In the genomic region with DNA sequence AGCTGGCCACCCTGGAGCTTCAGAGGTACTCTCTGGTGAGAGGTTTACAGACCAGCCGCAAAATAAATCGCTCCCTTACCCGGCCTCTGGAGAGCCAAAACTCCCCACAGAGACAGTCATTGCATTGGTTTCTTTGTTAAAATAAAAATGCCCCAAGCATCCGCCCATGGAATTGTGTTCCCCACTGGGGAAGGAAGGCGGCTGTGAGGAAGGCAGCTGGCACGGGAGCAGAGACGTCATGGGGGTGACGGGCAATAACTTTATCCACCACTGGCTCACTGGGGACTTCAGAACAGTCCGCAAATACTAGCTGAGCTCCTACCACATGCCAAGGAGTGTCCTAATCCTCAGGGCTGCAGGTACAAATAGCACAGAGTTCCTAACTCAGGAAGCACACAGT, we compare ENCODE assay signal across 1 cellular context.
TF ChIP-seq lines count a peak whose summit lies in the region.

No MANE protein-coding gene starts in this region.

TF ChIP-seq in GM23338, 12 proteins besides CTCF, POLR2A, EP300 and RAD21 (continued from another document):
- TF ChIP-seq, protein P1, sequence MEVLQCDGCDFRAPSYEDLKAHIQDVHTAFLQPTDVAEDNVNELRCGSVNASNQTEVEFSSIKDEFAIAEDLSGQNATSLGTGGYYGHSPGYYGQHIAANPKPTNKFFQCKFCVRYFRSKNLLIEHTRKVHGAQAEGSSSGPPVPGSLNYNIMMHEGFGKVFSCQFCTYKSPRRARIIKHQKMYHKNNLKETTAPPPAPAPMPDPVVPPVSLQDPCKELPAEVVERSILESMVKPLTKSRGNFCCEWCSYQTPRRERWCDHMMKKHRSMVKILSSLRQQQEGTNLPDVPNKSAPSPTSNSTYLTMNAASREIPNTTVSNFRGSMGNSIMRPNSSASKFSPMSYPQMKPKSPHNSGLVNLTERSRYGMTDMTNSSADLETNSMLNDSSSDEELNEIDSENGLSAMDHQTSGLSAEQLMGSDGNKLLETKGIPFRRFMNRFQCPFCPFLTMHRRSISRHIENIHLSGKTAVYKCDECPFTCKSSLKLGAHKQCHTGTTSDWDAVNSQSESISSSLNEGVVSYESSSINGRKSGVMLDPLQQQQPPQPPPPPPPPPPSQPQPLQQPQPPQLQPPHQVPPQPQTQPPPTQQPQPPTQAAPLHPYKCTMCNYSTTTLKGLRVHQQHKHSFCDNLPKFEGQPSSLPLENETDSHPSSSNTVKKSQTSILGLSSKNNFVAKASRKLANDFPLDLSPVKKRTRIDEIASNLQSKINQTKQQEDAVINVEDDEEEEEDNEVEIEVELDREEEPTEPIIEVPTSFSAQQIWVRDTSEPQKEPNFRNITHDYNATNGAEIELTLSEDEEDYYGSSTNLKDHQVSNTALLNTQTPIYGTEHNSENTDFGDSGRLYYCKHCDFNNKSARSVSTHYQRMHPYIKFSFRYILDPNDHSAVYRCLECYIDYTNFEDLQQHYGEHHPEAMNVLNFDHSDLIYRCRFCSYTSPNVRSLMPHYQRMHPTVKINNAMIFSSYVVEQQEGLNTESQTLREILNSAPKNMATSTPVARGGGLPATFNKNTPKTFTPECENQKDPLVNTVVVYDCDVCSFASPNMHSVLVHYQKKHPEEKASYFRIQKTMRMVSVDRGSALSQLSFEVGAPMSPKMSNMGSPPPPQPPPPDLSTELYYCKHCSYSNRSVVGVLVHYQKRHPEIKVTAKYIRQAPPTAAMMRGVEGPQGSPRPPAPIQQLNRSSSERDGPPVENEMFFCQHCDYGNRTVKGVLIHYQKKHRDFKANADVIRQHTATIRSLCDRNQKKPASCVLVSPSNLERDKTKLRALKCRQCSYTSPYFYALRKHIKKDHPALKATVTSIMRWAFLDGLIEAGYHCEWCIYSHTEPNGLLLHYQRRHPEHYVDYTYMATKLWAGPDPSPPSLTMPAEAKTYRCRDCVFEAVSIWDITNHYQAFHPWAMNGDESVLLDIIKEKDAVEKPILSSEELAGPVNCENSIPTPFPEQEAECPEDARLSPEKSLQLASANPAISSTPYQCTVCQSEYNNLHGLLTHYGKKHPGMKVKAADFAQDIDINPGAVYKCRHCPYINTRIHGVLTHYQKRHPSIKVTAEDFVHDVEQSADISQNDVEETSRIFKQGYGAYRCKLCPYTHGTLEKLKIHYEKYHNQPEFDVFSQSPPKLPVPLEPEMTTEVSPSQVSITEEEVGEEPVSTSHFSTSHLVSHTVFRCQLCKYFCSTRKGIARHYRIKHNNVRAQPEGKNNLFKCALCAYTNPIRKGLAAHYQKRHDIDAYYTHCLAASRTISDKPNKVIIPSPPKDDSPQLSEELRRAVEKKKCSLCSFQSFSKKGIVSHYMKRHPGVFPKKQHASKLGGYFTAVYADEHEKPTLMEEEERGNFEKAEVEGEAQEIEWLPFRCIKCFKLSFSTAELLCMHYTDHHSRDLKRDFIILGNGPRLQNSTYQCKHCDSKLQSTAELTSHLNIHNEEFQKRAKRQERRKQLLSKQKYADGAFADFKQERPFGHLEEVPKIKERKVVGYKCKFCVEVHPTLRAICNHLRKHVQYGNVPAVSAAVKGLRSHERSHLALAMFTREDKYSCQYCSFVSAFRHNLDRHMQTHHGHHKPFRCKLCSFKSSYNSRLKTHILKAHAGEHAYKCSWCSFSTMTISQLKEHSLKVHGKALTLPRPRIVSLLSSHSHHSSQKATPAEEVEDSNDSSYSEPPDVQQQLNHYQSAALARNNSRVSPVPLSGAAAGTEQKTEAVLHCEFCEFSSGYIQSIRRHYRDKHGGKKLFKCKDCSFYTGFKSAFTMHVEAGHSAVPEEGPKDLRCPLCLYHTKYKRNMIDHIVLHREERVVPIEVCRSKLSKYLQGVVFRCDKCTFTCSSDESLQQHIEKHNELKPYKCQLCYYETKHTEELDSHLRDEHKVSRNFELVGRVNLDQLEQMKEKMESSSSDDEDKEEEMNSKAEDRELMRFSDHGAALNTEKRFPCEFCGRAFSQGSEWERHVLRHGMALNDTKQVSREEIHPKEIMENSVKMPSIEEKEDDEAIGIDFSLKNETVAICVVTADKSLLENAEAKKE (CRISPR knock-in tag; IDR thresholded peaks at IDR 0.05), result no peak
- TF ChIP-seq EZH2phosphoT487 (IDR thresholded peaks at IDR 0.05; ENCODE audit: unreplicated experiment) (no peak), POLR2AphosphoS5 (IDR thresholded peaks at IDR 0.05; ENCODE audit: low read depth) (no peak), NANOG (IDR thresholded peaks at IDR 0.05; ENCODE audit: borderline replicate concordance) (no peak), STAT1 (IDR thresholded peaks at IDR 0.05; ENCODE audit: unreplicated experiment) (no peak), ZNF114 (CRISPR knock-in tag; IDR thresholded peaks at IDR 0.05) (no peak), EZH2 (IDR thresholded peaks at IDR 0.05; ENCODE audit: low read depth, unreplicated experiment) (no peak)
- TF ChIP-seq, protein P2, sequence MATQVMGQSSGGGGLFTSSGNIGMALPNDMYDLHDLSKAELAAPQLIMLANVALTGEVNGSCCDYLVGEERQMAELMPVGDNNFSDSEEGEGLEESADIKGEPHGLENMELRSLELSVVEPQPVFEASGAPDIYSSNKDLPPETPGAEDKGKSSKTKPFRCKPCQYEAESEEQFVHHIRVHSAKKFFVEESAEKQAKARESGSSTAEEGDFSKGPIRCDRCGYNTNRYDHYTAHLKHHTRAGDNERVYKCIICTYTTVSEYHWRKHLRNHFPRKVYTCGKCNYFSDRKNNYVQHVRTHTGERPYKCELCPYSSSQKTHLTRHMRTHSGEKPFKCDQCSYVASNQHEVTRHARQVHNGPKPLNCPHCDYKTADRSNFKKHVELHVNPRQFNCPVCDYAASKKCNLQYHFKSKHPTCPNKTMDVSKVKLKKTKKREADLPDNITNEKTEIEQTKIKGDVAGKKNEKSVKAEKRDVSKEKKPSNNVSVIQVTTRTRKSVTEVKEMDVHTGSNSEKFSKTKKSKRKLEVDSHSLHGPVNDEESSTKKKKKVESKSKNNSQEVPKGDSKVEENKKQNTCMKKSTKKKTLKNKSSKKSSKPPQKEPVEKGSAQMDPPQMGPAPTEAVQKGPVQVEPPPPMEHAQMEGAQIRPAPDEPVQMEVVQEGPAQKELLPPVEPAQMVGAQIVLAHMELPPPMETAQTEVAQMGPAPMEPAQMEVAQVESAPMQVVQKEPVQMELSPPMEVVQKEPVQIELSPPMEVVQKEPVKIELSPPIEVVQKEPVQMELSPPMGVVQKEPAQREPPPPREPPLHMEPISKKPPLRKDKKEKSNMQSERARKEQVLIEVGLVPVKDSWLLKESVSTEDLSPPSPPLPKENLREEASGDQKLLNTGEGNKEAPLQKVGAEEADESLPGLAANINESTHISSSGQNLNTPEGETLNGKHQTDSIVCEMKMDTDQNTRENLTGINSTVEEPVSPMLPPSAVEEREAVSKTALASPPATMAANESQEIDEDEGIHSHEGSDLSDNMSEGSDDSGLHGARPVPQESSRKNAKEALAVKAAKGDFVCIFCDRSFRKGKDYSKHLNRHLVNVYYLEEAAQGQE (IDR thresholded peaks at IDR 0.05; ENCODE audit: unreplicated experiment), result no peak
